8 cellular contexts compared by ENCODE assay signal in the genomic region with DNA sequence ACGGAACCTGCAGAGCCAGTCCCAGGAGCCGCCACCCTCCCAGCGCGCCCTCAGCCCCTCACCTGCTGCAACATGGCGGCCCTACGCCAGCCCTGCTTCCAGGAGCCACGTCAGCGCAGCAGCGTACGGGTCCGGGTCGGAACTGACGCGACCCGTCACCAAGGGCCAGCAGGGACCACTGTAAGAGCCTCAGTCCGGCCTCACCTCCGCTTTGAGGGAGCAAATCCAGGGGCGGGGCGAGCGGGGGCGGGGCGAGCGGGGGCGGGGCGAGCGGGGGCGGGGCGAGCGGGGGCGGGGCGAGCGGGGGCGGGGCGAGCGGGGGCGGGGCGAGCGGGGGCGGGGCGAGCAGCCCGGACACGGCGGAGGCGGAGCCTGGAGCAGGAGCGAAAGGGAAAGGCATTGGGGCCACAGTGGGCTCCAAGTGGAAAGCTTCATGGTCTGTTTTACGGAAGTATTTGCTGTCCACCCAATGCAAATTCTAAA. TPM values are rescaled to one million over a fixed set of nuclear protein-coding genes. Genes with fewer than 3 reads are reported as not detected.
A peak's percentile ranks its signal among the peaks of the same experiment; 100 is the strongest.
DNase-seq lines count a peak whose midpoint lies in the region; ATAC-seq and TF ChIP-seq lines count a peak whose summit lies in the region.
"Not testable (repeated sequence)": the region's sequence is repeated elsewhere in the genome, so short reads cannot be mapped to it uniquely, and the experiment has no call there.

A gene (minus strand): TSS at position 109 of the 483 bp plus-strand sequence. CDS start 35 bp downstream, at position 74.

- peaks cover 23% of the 10 kb centered on the region for H3K9me3 Mint-ChIP-seq in nephron progenitor cell
- not testable (repeated sequence) for H3K9me3 Mint-ChIP-seq in stimulated activated memory B cell treated with anti-CD40 and anti-IgM and Interleukin-4, amounts not matched to agents 10 μg/mL and 1 μg/mL and 100 μg/mL, for 72 hours

- H3K9me3 ChIP-seq in DOHH2 (ENCODE audit: control insufficient read depth, insufficient read depth, low read length); Karpas-422 (ENCODE audit: low read length); SK-N-MC (ENCODE audit: low read depth, low read length): not testable (repeated sequence)

- H3K27me3 Mint-ChIP-seq in nephron progenitor cell (ENCODE audit: low read depth, poor library complexity); stimulated activated memory B cell treated with anti-CD40 and anti-IgM and Interleukin-4, amounts not matched to agents 10 μg/mL and 1 μg/mL and 100 μg/mL, for 72 hours: not testable (repeated sequence)

- DNase-seq in H4 (ENCODE audit: low spot score) (peak; percentile 67), Karpas-422 (peak; percentile 83), foreskin keratinocyte (peak; percentile 6 to 37), nephron progenitor cell (peak; percentile 71)
- DNase-seq in SK-N-MC (ENCODE audit: low read depth, low spot score): not testable (repeated sequence)
- DNase-seq in activated gamma-delta T cell treated with anti-CD3 and anti-CD28 coated beads, Interleukin-2, amount 50 U/mL, for 16 hours (ENCODE audit: low read depth): peak; percentile 41

- not testable (repeated sequence) for H3K9me2 ChIP-seq in DOHH2 (replicated peaks; ENCODE audit: control insufficient read depth, low read length); Karpas-422 (replicated peaks; ENCODE audit: insufficient read depth, low read length)

- H3K36me3 ChIP-seq in DOHH2 (ENCODE audit: control insufficient read depth, low read length); Karpas-422 (ENCODE audit: insufficient read depth, low read length); SK-N-MC (ENCODE audit: insufficient read depth, low read length): not testable (repeated sequence)

- H3K4me3 ChIP-seq in DOHH2 (ENCODE audit: low read length) (peak within 1 kb of the TSS; percentile 67), Karpas-422 (ENCODE audit: low read length) (peak within 1 kb of the TSS; percentile 64), SK-N-MC (peak within 1 kb of the TSS; percentile 78)

- H3K4me2 ChIP-seq in DOHH2 (ENCODE audit: low read length) (peak within 1 kb of the TSS; percentile 54), Karpas-422 (ENCODE audit: low read depth, low read length, poor library complexity, severe bottlenecking) (peak within 1 kb of the TSS; percentile 47)

- H2AFZ ChIP-seq in Karpas-422 (ENCODE audit: low read length): peak within 1 kb of the TSS; percentile 81; the same call in 1 of the 2 replicates

- H3K27me3 ChIP-seq in DOHH2 (ENCODE audit: control insufficient read depth, low read length); Karpas-422 (ENCODE audit: low read length); foreskin keratinocyte: not testable (repeated sequence)

- not testable (repeated sequence) for H4K20me1 ChIP-seq in DOHH2 (ENCODE audit: control insufficient read depth, insufficient read depth, low read depth, low read length); Karpas-422 (ENCODE audit: insufficient read depth, low read depth, low read length)

- not testable (repeated sequence) for H3K4me1 ChIP-seq in DOHH2 (ENCODE audit: control insufficient read depth, low read length); Karpas-422 (ENCODE audit: low read length); foreskin keratinocyte

- H3K9ac ChIP-seq in Karpas-422 (ENCODE audit: low read length): peak within 1 kb of the TSS; percentile 57
- not testable (repeated sequence) for H3K9ac ChIP-seq in SK-N-MC (ENCODE audit: insufficient read length)

- H3K4me3 Mint-ChIP-seq in nephron progenitor cell: peak within 1 kb of the TSS; percentile 98
- peak within 1 kb of the TSS; percentile 95 for H3K4me3 Mint-ChIP-seq in stimulated activated memory B cell treated with anti-CD40 and anti-IgM and Interleukin-4, amounts not matched to agents 10 μg/mL and 1 μg/mL and 100 μg/mL, for 72 hours

- peak; percentile 65 for ATAC-seq in foreskin keratinocyte
- ATAC-seq in stimulated activated memory B cell treated with anti-CD40 and anti-IgM and Interleukin-4, amounts not matched to agents 10 μg/mL and 1 μg/mL and 100 μg/mL, for 72 hours: peak; percentile 93

- H3F3A ChIP-seq in DOHH2 (ENCODE audit: control insufficient read depth, insufficient read depth): not testable (repeated sequence)

- H3K4me1 Mint-ChIP-seq in nephron progenitor cell: peaks cover 16% of the 10 kb centered on the region
- H3K4me1 Mint-ChIP-seq in stimulated activated memory B cell treated with anti-CD40 and anti-IgM and Interleukin-4, amounts not matched to agents 10 μg/mL and 1 μg/mL and 100 μg/mL, for 72 hours: not testable (repeated sequence)

- not testable (repeated sequence) for H3K27ac ChIP-seq in DOHH2 (ENCODE audit: low read depth, low read length); Karpas-422 (ENCODE audit: low read length); SK-N-MC; foreskin keratinocyte

- TF ChIP-seq CTCF in DOHH2 (IDR thresholded peaks at IDR 0.05; ENCODE audit: low read depth, low read length, poor library complexity, severe bottlenecking); foreskin keratinocyte (conservative IDR thresholded peaks at IDR 0.05); nephron progenitor cell (IDR thresholded peaks at IDR 0.05): not testable (repeated sequence)

- H3K36me3 Mint-ChIP-seq in nephron progenitor cell (ENCODE audit: low read depth): peaks cover 23% of the 10 kb centered on the region
- H3K36me3 Mint-ChIP-seq in stimulated activated memory B cell treated with anti-CD40 and anti-IgM and Interleukin-4, amounts not matched to agents 10 μg/mL and 1 μg/mL and 100 μg/mL, for 72 hours: not testable (repeated sequence)

- H3K27ac Mint-ChIP-seq in nephron progenitor cell: peak within 1 kb of the TSS; percentile 98
- H3K27ac Mint-ChIP-seq in stimulated activated memory B cell treated with anti-CD40 and anti-IgM and Interleukin-4, amounts not matched to agents 10 μg/mL and 1 μg/mL and 100 μg/mL, for 72 hours: peak within 1 kb of the TSS; percentile 88

- H3K79me2 ChIP-seq in DOHH2 (ENCODE audit: control insufficient read depth, low read length); Karpas-422 (ENCODE audit: low read length): not testable (repeated sequence)

RNA-seq across cellular contexts. Expression of the gene that starts here (rescaled TPM):
- total RNA-seq in H4 (2014; rRNA removed; shearing (Covaris generic)): 3.6 and 5.3 TPM in 2 replicates
- 13.7 and 13.8 TPM in 2 replicates for total RNA-seq in Karpas-422 (2014; rRNA removed; shearing (Covaris generic); ENCODE audit: low replicate concordance)
- 3.2 and 7.2 TPM in 2 replicates for total RNA-seq in foreskin keratinocyte
- 1.3 and 2.6 TPM in 2 replicates for polyA plus RNA-seq in foreskin keratinocyte
